12 cellular contexts compared by ENCODE assay signal in the genomic region with DNA sequence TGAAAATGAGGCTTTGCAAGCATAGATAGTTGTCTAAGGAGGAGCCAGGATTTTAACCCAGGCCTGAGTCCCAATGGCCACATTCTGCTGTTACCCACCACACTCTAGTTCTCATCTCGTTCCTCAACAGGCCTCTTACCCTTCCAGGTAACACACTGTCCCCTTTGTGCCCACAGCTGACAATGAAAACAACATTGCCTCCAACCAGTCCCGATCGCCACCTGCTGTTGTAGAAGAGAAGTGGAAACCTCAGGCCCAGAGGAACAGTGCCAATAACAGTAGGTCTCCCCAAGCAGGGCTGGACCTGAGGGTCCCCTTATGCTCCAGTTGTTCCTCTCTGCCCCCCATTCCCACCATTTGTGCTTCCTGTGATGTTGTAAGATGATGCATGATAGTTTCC. TPM values are rescaled to one million over a fixed set of nuclear protein-coding genes. Genes with fewer than 3 reads are reported as not detected.
DNase-seq lines count a peak whose midpoint lies in the region; ATAC-seq and TF ChIP-seq lines count a peak whose summit lies in the region.
"Had no signal": no experiment of that assay in that cellular context is flagged by ENCODE, and none has a peak within 500 bp of the region (broad histone marks: within the 10 kb centered on the region; RNA-seq: fewer than 3 reads in every experiment).

No MANE protein-coding gene starts in this region.

- intact Hi-C loops in activated T-helper 2 cell treated with anti-CD3 and anti-CD28 coated beads, Interferon-gamma antibody, Interleukin-2, Interleukin-4, amounts not matched to agents 10 μg/mL and 5 μg/mL and 100 μg/mL, durations not matched to agents 14 hours and 24 hours and 36 hours (cut with micrococcal nuclease): no loop called here

- CTCF ChIA-PET in AG04450 (lab: Charles Lee): interaction anchor here (0.8 to 1.0 kb wide), 4 partner anchors 10 to 312 kb away, joined by 3 to 6 read pairs (median 4); no protein-coding TSS in a partner anchor

- no peaks in the 10 kb centered on the region for H3K9me3 Mint-ChIP-seq in HFFc6
- no peaks in the 10 kb centered on the region for H3K9me3 Mint-ChIP-seq in activated T-helper 2 cell treated with anti-CD3 and anti-CD28 coated beads, Interferon-gamma antibody, Interleukin-2, Interleukin-4, amounts not matched to agents 10 μg/mL and 5 μg/mL and 100 μg/mL, durations not matched to agents 14 hours and 24 hours and 36 hours
- peaks cover 4% of the 10 kb centered on the region for H3K9me3 Mint-ChIP-seq in activated T-helper 17 cell treated with anti-CD3 and anti-CD28 coated beads, Interleukin-2, amount 50 U/mL, for 72 hours

- DNase-seq in AG04450 (ENCODE audit: low read depth, low spot score) (no peak), HFFc6 (no peak), kidney tubule cell (ENCODE audit: low spot score) (peak; percentile 29), COR-L47 (lab: John Stamatoyannopoulos, UW) (no peak), anterior cingulate cortex (lab: John Stamatoyannopoulos, UW) (no peak)
- DNase-seq in activated T-helper 2 cell treated with anti-CD3 and anti-CD28 coated beads, Interferon-gamma antibody, Interleukin-2, Interleukin-4, amounts not matched to agents 10 μg/mL and 5 μg/mL and 100 μg/mL, durations not matched to agents 14 hours and 24 hours and 36 hours (ENCODE audit: low spot score): peak; percentile 7
- DNase-seq: NCI-H187, nucleus accumbens had no signal

- POLR2A ChIA-PET in AG04450 (lab: Yijun Ruan, JAX): no interaction called here

- no peak overlapping the region for H3K27ac ChIP-seq in AG04450 (ENCODE audit: low read depth, low read length)
- H3K27ac ChIP-seq: epithelial cell of prostate had no signal

- H3K4me3 ChIP-seq in AG04450 (ENCODE audit: low read depth, low read length): no peak overlapping the region

- H3K4me3 Mint-ChIP-seq in HFFc6: no peak overlapping the region
- H3K4me3 Mint-ChIP-seq in activated T-helper 2 cell treated with anti-CD3 and anti-CD28 coated beads, Interferon-gamma antibody, Interleukin-2, Interleukin-4, amounts not matched to agents 10 μg/mL and 5 μg/mL and 100 μg/mL, durations not matched to agents 14 hours and 24 hours and 36 hours (ENCODE audit: low read depth): no peak overlapping the region
- no peak overlapping the region for H3K4me3 Mint-ChIP-seq in activated T-helper 17 cell treated with anti-CD3 and anti-CD28 coated beads, Interleukin-2, amount 50 U/mL, for 72 hours

- no peak for ATAC-seq in activated T-helper 17 cell treated with anti-CD3 and anti-CD28 coated beads, Interleukin-2, amount 50 U/mL, for 72 hours (replicated peaks)
- ATAC-seq in HG03025 (IDR thresholded peaks at IDR 0.05; ENCODE audit: low FRiP score, unreplicated experiment): no peak

- H3K27me3 ChIP-seq in AG04450 (ENCODE audit: control insufficient read depth, insufficient read depth, low read length): no peaks in the 10 kb centered on the region

- TF ChIP-seq CTCF in AG04450 (IDR thresholded peaks at IDR 0.05; ENCODE audit: low read depth, low read length) (peak; percentile 40), HFFc6 (IDR thresholded peaks at IDR 0.05) (peak; percentile 52)

- H3K36me3 Mint-ChIP-seq in HFFc6 (ENCODE audit: low read depth): peaks cover 18% of the 10 kb centered on the region
- no peaks in the 10 kb centered on the region for H3K36me3 Mint-ChIP-seq in activated T-helper 2 cell treated with anti-CD3 and anti-CD28 coated beads, Interferon-gamma antibody, Interleukin-2, Interleukin-4, amounts not matched to agents 10 μg/mL and 5 μg/mL and 100 μg/mL, durations not matched to agents 14 hours and 24 hours and 36 hours (ENCODE audit: low read depth)
- no peaks in the 10 kb centered on the region for H3K36me3 Mint-ChIP-seq in activated T-helper 17 cell treated with anti-CD3 and anti-CD28 coated beads, Interleukin-2, amount 50 U/mL, for 72 hours (ENCODE audit: low read depth)

- peaks cover 15% of the 10 kb centered on the region for H3K4me1 Mint-ChIP-seq in HFFc6 (ENCODE audit: low read depth)
- no peaks in the 10 kb centered on the region for H3K4me1 Mint-ChIP-seq in activated T-helper 2 cell treated with anti-CD3 and anti-CD28 coated beads, Interferon-gamma antibody, Interleukin-2, Interleukin-4, amounts not matched to agents 10 μg/mL and 5 μg/mL and 100 μg/mL, durations not matched to agents 14 hours and 24 hours and 36 hours (ENCODE audit: low read depth)
- H3K4me1 Mint-ChIP-seq in activated T-helper 17 cell treated with anti-CD3 and anti-CD28 coated beads, Interleukin-2, amount 50 U/mL, for 72 hours: no peaks in the 10 kb centered on the region

- no peaks in the 10 kb centered on the region; the same call in 1 of the 2 replicates for H3K27me3 Mint-ChIP-seq in HFFc6 (ENCODE audit: insufficient read depth)
- H3K27me3 Mint-ChIP-seq in activated T-helper 2 cell treated with anti-CD3 and anti-CD28 coated beads, Interferon-gamma antibody, Interleukin-2, Interleukin-4, amounts not matched to agents 10 μg/mL and 5 μg/mL and 100 μg/mL, durations not matched to agents 14 hours and 24 hours and 36 hours (ENCODE audit: low read depth): peaks cover 2% of the 10 kb centered on the region
- peaks cover 11% of the 10 kb centered on the region for H3K27me3 Mint-ChIP-seq in activated T-helper 17 cell treated with anti-CD3 and anti-CD28 coated beads, Interleukin-2, amount 50 U/mL, for 72 hours

- no peaks in the 10 kb centered on the region; the same call in 1 of the 2 replicates for H3K9me3 ChIP-seq in AG04450 (ENCODE audit: control insufficient read depth, insufficient read depth, low read length)

- no peak overlapping the region for H3K27ac Mint-ChIP-seq in HFFc6
- H3K27ac Mint-ChIP-seq in activated T-helper 2 cell treated with anti-CD3 and anti-CD28 coated beads, Interferon-gamma antibody, Interleukin-2, Interleukin-4, amounts not matched to agents 10 μg/mL and 5 μg/mL and 100 μg/mL, durations not matched to agents 14 hours and 24 hours and 36 hours: no peak overlapping the region
- no peak overlapping the region for H3K27ac Mint-ChIP-seq in activated T-helper 17 cell treated with anti-CD3 and anti-CD28 coated beads, Interleukin-2, amount 50 U/mL, for 72 hours

RNA-seq across cellular contexts. Expression of gene AMBP, which starts 30.4 kb away (rescaled TPM):
- polyA plus RNA-seq in AG04450 (2011; rRNA removed): 0.67 and 0.74 TPM in 2 replicates
- 0.22 TPM in 1 of 2 replicates, not detected in the other for polyA minus RNA-seq in AG04450 (2011; rRNA and poly(A)+ RNA removed)
- total RNA-seq in HFFc6 (2021; fragmentation: NEBNext Ultra II Directional; extraction: Animal tissue kit (Norgen Biotek cat#: 25700)): not detected
- total RNA-seq in activated T-helper 2 cell treated with anti-CD3 and anti-CD28 coated beads, Interferon-gamma antibody, Interleukin-2, Interleukin-4, amounts not matched to agents 10 μg/mL and 5 μg/mL and 100 μg/mL, durations not matched to agents 14 hours and 24 hours and 36 hours: not detected in 2 replicates
- total RNA-seq in activated T-helper 17 cell treated with anti-CD3 and anti-CD28 coated beads, Interleukin-2, amount 50 U/mL, for 72 hours: not detected
- total RNA-seq: activated CD8-positive, alpha-beta memory T cell treated with anti-CD3 and anti-CD28 coated beads for 36 hours had no signal

RNA-seq across cellular contexts. Expression of gene KIF12, which starts 51.4 kb away (rescaled TPM):
- not detected in 2 replicates for polyA plus RNA-seq in AG04450 (2011; rRNA removed)
- polyA minus RNA-seq in AG04450 (2011; rRNA and poly(A)+ RNA removed): not detected in 2 replicates
- not detected for total RNA-seq in HFFc6 (2021; fragmentation: NEBNext Ultra II Directional; extraction: Animal tissue kit (Norgen Biotek cat#: 25700))
- total RNA-seq in activated T-helper 2 cell treated with anti-CD3 and anti-CD28 coated beads, Interferon-gamma antibody, Interleukin-2, Interleukin-4, amounts not matched to agents 10 μg/mL and 5 μg/mL and 100 μg/mL, durations not matched to agents 14 hours and 24 hours and 36 hours: not detected in 2 replicates
- total RNA-seq in activated T-helper 17 cell treated with anti-CD3 and anti-CD28 coated beads, Interleukin-2, amount 50 U/mL, for 72 hours: not detected
- total RNA-seq: activated CD8-positive, alpha-beta memory T cell treated with anti-CD3 and anti-CD28 coated beads for 36 hours had no signal

Comparison
In these comparisons a context has a peak if more than half of its experiments do, and no peak if none do; other contexts are left out.
1. DNase-seq: peak in activated T-helper 2 cell treated with anti-CD3 and anti-CD28 coated beads, Interferon-gamma antibody, Interleukin-2, Interleukin-4, amounts not matched to agents 10 μg/mL and 5 μg/mL and 100 μg/mL, durations not matched to agents 14 hours and 24 hours and 36 hours (single experiment) and kidney tubule cell (single experiment); none in AG04450 (single experiment), HFFc6 (single experiment), COR-L47 (single experiment) and anterior cingulate cortex (0 of 58).